Comparison of ENCODE assay signal across 18 cellular contexts in the genomic region with DNA sequence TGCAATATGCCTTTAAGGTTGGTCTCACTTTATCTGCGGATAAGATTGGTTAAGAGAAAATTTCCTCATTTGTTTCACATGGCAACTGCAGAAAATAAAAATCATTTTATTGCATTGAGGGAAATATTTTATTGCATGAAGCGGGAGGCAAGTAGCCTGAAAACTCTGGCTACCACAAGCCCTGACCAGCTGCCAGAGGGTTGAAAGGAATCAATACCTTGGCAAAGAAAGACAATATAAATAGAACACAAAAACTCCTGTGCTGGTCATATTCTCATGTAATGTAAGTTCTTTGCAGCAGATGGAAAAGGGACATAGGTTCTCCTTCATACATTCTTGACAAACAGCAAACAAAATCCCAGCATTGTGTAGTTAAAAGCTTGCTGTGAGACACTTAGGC.
"Had no signal": no experiment of that assay in that cellular context is flagged by ENCODE, and none has a peak within 500 bp of the region (broad histone marks: within the 10 kb centered on the region; RNA-seq: fewer than 3 reads in every experiment).

No MANE protein-coding gene starts in this region.

- H3K4me1 ChIP-seq: colonic mucosa, sigmoid colon, stomach, transverse colon had no signal

- H3K27ac ChIP-seq: colonic mucosa, heart left ventricle, sigmoid colon, skin epidermis, stomach, thoracic aorta, transverse colon had no signal

- H3K4me3 ChIP-seq: colonic mucosa, heart left ventricle, sigmoid colon, skin epidermis, stomach, thoracic aorta, transverse colon had no signal

- DNase-seq: colonic mucosa; effector CD4-positive, alpha-beta T cell; endodermal cell; heart left ventricle; hippocampal formation; left colon; naive thymus-derived CD4-positive, alpha-beta T cell; nephron progenitor cell; posterior cingulate gyrus; sigmoid colon; stimulated activated CD4-positive, alpha-beta T cell treated with anti-CD3 and anti-CD28 coated beads, Interleukin-2, amount 100 ng/mL, for 24 hours; stimulated activated CD4-positive, alpha-beta T cell treated with anti-CD3 and anti-CD28 coated beads, Interleukin-4, amount 100 ng/mL, for 4 hours; stimulated activated naive B cell treated with anti-CD40 and anti-IgM and Interleukin-4, amounts not matched to agents 10 μg/mL and 1 μg/mL and 100 μg/mL, for 72 hours; stomach; substantia nigra; transverse colon had no signal

- H3K9me3 ChIP-seq: colonic mucosa, heart left ventricle, sigmoid colon, stomach, thoracic aorta, transverse colon had no signal

- ATAC-seq: heart left ventricle; left colon; stimulated activated naive B cell treated with anti-CD40 and anti-IgM and Interleukin-4, amounts not matched to agents 10 μg/mL and 1 μg/mL and 100 μg/mL, for 72 hours had no signal

- H3K36me3 ChIP-seq: colonic mucosa had no signal

- H3K27me3 ChIP-seq: colonic mucosa, heart left ventricle, sigmoid colon, stomach, transverse colon had no signal
